In the genomic region with DNA sequence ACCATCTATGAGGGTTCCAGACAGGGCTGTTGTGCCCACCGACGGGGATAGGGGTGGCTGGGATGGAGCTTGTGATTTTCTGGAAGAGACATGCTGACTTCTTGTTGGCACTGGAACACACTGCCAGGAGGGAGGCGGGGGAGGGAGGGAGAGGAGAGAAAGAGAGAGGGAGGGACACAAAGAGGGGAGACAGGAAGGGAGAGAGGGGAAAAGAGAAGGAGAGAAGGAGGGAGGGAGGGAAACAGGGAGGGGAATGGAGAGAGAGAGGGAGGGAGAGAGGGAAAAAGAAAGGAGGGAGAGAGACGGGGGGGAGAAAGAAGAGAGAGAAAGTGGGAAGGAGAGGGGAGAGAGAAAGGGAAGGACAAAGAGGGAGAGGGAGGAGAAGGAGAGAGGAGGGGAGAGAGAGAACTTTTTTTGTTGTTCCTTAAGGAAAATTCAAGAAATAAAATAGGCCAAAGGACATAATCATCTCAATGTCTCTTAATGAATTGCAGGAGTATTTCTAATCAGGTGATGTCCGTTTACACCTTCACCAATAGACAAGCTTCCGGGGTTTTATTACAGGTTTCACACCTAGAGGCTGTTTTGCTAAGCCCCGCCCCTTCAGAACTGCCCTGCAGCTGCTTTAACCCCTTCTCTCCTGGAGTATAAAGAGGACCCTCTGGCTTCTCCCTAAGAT, we compare ENCODE assay signal across 10 cellular contexts.
DNase-seq lines count a peak whose midpoint lies in the region; ATAC-seq and TF ChIP-seq lines count a peak whose summit lies in the region.
"Had no signal": no experiment of that assay in that cellular context is flagged by ENCODE, and none has a peak within 500 bp of the region (broad histone marks: within the 10 kb centered on the region; RNA-seq: fewer than 3 reads in every experiment).

No MANE protein-coding gene starts in this region.

- TF ChIP-seq RAD21 in Ishikawa (IDR thresholded peaks at IDR 0.05; ENCODE audit: low read depth), result no peak

- peak overlapping the region; percentile 19 for H4K8ac ChIP-seq in mesenchymal stem cell (ENCODE audit: low read length)

- no peak overlapping the region for H3K23ac ChIP-seq in mesenchymal stem cell (ENCODE audit: low read length in 2 of 2)

- no peak overlapping the region for H4K91ac ChIP-seq in mesenchymal stem cell (ENCODE audit: low read length)

- no peak overlapping the region for H3K9ac ChIP-seq in mesenchymal stem cell (ENCODE audit: low read length)

- H3K4me1 ChIP-seq in mesenchymal stem cell (ENCODE audit: control insufficient read depth, insufficient read depth, low read depth, low read length) (peaks cover 25% of the 10 kb centered on the region), psoas muscle (no peaks in the 10 kb centered on the region)

- H2BK5ac ChIP-seq in mesenchymal stem cell (ENCODE audit: low read depth, low read length, poor library complexity, severe bottlenecking), result no peak overlapping the region

- peak; percentile 55 for DNase-seq in Ammon's horn (ENCODE audit: low spot score)
- peak; percentile 39 for DNase-seq in mesenchymal stem cell
- DNase-seq in NCI-H1694 (lab: John Stamatoyannopoulos, UW), result no peak
- no peak for DNase-seq in psoas muscle
- DNase-seq in RKO (ENCODE audit: low spot score), result no peak
- DNase-seq: activated CD4-positive, alpha-beta T cell treated with anti-CD3 and anti-CD28 coated beads for 1 hour; stimulated activated CD4-positive, alpha-beta T cell treated with anti-CD3 and anti-CD28 coated beads, Interleukin-2, amount 100 ng/mL, for 48 hours had no signal

- intact Hi-C loops in psoas muscle (cut with DNase I), result loop anchor here in 1 of 2 donors (10.0 kb wide), 1 partner anchor 67 kb away; no protein-coding TSS in a partner anchor

- ATAC-seq in HG02798 (IDR thresholded peaks at IDR 0.05; ENCODE audit: poor library complexity, unreplicated experiment), result no peak
- ATAC-seq in psoas muscle, result no peak

- peak overlapping the region in 1 of 2 experiments; percentile 45 for H2BK12ac ChIP-seq in mesenchymal stem cell (ENCODE audit: low read length in 2 of 2)

- no peak overlapping the region for H3K4me3 ChIP-seq in mesenchymal stem cell (ENCODE audit: insufficient read depth in 1 of 2, low read depth in 1 of 2, low read length in 2 of 2)
- H3K4me3 ChIP-seq in psoas muscle, result no peak overlapping the region

- no peaks in the 10 kb centered on the region for H3K27me3 ChIP-seq in mesenchymal stem cell (ENCODE audit: control insufficient read depth in 1 of 2, insufficient read depth in 1 of 2, low read length in 2 of 2)
- peaks cover 0 to 5% (median 1%) of the 10 kb centered on the region in 3 donors for H3K27me3 ChIP-seq in psoas muscle (ENCODE audit: insufficient read depth in 3 of 3, low read length in 2 of 3)

- H2BK15ac ChIP-seq in mesenchymal stem cell (ENCODE audit: low read depth, poor library complexity, severe bottlenecking), result no peak overlapping the region

- peaks cover 22 to 26% of the 10 kb centered on the region in 2 experiments for H3K36me3 ChIP-seq in mesenchymal stem cell (ENCODE audit: control insufficient read depth in 1 of 2, insufficient read depth in 2 of 2, low read depth in 1 of 2, low read length in 2 of 2)
- H3K36me3 ChIP-seq in psoas muscle (ENCODE audit: insufficient read depth in 1 of 2, low read depth in 1 of 2), result no peaks in the 10 kb centered on the region

- H2AFZ ChIP-seq in mesenchymal stem cell (ENCODE audit: low read depth, low read length), result no peak overlapping the region

- H3K4ac ChIP-seq in mesenchymal stem cell (ENCODE audit: low read depth in 1 of 2, low read length in 2 of 2), result no peak overlapping the region

- TF ChIP-seq EP300 in Ishikawa (IDR thresholded peaks at IDR 0.05; ENCODE audit: borderline replicate concordance), result no peak

- peak overlapping the region in 1 of 2 experiments; percentile 76 for H3K18ac ChIP-seq in mesenchymal stem cell (ENCODE audit: low read depth in 1 of 2, low read length in 2 of 2)

- H3K9me3 ChIP-seq in mesenchymal stem cell (ENCODE audit: control insufficient read depth, low read length), result no peaks in the 10 kb centered on the region
- H3K9me3 ChIP-seq in psoas muscle, result no peaks in the 10 kb centered on the region

- TF ChIP-seq CTCF in psoas muscle (IDR thresholded peaks at IDR 0.05), result no peak

- no peak overlapping the region for H2AK5ac ChIP-seq in mesenchymal stem cell (ENCODE audit: low read length, severe bottlenecking)

- no peak overlapping the region for H3K4me2 ChIP-seq in mesenchymal stem cell (ENCODE audit: low read length, poor library complexity, severe bottlenecking)

- H3K27ac ChIP-seq in angular gyrus (ENCODE audit: low read depth, low read length) (peak overlapping the region; percentile 95), mesenchymal stem cell (ENCODE audit: low read length, poor library complexity, severe bottlenecking) (no peak overlapping the region), psoas muscle (no peak overlapping the region)

- no peak overlapping the region for H2BK120ac ChIP-seq in mesenchymal stem cell (ENCODE audit: low read depth, low read length)

- H3K79me1 ChIP-seq in mesenchymal stem cell (replicated peaks; ENCODE audit: low read length, poor library complexity, severe bottlenecking), result peaks cover 4% of the 10 kb centered on the region

- 20% methylated on average over 7 of the region's 7 CpGs for WGBS in mesenchymal stem cell
- WGBS in psoas muscle, 3 donors, result 33 to 49% (median 36%) methylated on average over 7 of the region's 7 CpGs

- H3K14ac ChIP-seq in mesenchymal stem cell (ENCODE audit: low read length in 2 of 2), result peak overlapping the region in 1 of 2 experiments; percentile 26

TF ChIP-seq in Ishikawa, 13 proteins besides CTCF, POLR2A, EP300 and RAD21:
- TF ChIP-seq, protein P1, sequence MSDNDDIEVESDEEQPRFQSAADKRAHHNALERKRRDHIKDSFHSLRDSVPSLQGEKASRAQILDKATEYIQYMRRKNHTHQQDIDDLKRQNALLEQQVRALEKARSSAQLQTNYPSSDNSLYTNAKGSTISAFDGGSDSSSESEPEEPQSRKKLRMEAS (IDR thresholded peaks at IDR 0.05), result peak; percentile 58
- TF ChIP-seq CREB1 (IDR thresholded peaks at IDR 0.05; ENCODE audit: low read depth) (no peak), CEBPB (IDR thresholded peaks at IDR 0.05) (no peak), NFIC (IDR thresholded peaks at IDR 0.05) (no peak), FOXM1 (IDR thresholded peaks at IDR 0.05; ENCODE audit: borderline replicate concordance, low read depth) (no peak)

Comparison
In these comparisons a context has a peak if more than half of its experiments do, and no peak if none do; other contexts are left out.
1. DNase-seq: peak in Ammon's horn (single experiment) and mesenchymal stem cell (single experiment); none in NCI-H1694 (single experiment), psoas muscle (0 of 2) and RKO (single experiment).